In genomic region chr19:4754248-4754647, GRCh38 we compare ENCODE assay signal across 1 cellular context.
TF ChIP-seq lines count a peak whose summit lies in the region.

No MANE protein-coding gene starts in this region.

TF ChIP-seq in IMR-90, 13 proteins besides CTCF, POLR2A, EP300 and RAD21 (continued from another document):
- no peak for TF ChIP-seq ELK1 (IDR thresholded peaks at IDR 0.05; ENCODE audit: borderline replicate concordance, low read depth, low read length)
- no peak for TF ChIP-seq SMC3 (IDR thresholded peaks at IDR 0.05; ENCODE audit: low read depth, low read length)
- TF ChIP-seq RFX5 (IDR thresholded peaks at IDR 0.05; ENCODE audit: low read depth, low read length), result no peak
- no peak for TF ChIP-seq USF2 (IDR thresholded peaks at IDR 0.05; ENCODE audit: low read depth, low read length)
- TF ChIP-seq MAFK (IDR thresholded peaks at IDR 0.05; ENCODE audit: low read depth, low read length), result no peak
- no peak for TF ChIP-seq FOS (IDR thresholded peaks at IDR 0.05; ENCODE audit: low read depth, low read length)
- no peak for TF ChIP-seq MXI1 (IDR thresholded peaks at IDR 0.05; ENCODE audit: borderline replicate concordance, low read depth, low read length)
- TF ChIP-seq BHLHE40 (IDR thresholded peaks at IDR 0.05; ENCODE audit: low read depth, low read length), result no peak
- TF ChIP-seq MAZ (IDR thresholded peaks at IDR 0.05; ENCODE audit: borderline replicate concordance, low read depth, low read length), result no peak
- TF ChIP-seq CEBPB (IDR thresholded peaks at IDR 0.05; ENCODE audit: low read depth, low read length), result no peak
